Comparison of ENCODE assay signal across 16 cellular contexts in genomic region chr1:153495536-153495935, GRCh38. TPM values are rescaled to one million over a fixed set of nuclear protein-coding genes. Genes with fewer than 3 reads are reported as not detected.
A peak's percentile ranks its signal among the peaks of the same experiment; 100 is the strongest.
DNase-seq lines count a peak whose midpoint lies in the region; ATAC-seq, FAIRE-seq and TF ChIP-seq lines count a peak whose summit lies in the region.
"Had no signal": no experiment of that assay in that cellular context is flagged by ENCODE, and none has a peak within 500 bp of the region (broad histone marks: within the 10 kb centered on the region; RNA-seq: fewer than 3 reads in every experiment).

No MANE protein-coding gene starts in this region.

- no peak overlapping the region for H2BK120ac ChIP-seq in H1 (replicated peaks; ENCODE audit: low read depth, low read length)

- no peaks in the 10 kb centered on the region for H3K79me1 ChIP-seq in H1 (ENCODE audit: low read depth, low read length)

- no peak overlapping the region for H3K4ac ChIP-seq in H1 (replicated peaks; ENCODE audit: insufficient read length, low read depth, low read length)

- no peak overlapping the region for H4K5ac ChIP-seq in H1 (ENCODE audit: insufficient read length, low read depth, low read length)

- H3K4me1 ChIP-seq in cardiac muscle cell (ENCODE audit: low read depth) (peaks cover 26% of the 10 kb centered on the region), H1 (replicated peaks in 1 of 4; ENCODE audit: control insufficient read depth in 3 of 4, insufficient read depth in 4 of 4, low read length in 3 of 4) (peaks cover 0 to 6% (median 2%) of the 10 kb centered on the region in 4 experiments; a peak in 4 of 7 replicates), thyroid gland (no peaks in the 10 kb centered on the region), ovary (ENCODE audit: insufficient read depth) (peaks cover 10% of the 10 kb centered on the region)
- H3K4me1 ChIP-seq: SJSA1 had no signal

- H3K4me2 ChIP-seq in H1 (ENCODE audit: insufficient read depth in 1 of 2, low read depth in 2 of 2, low read length in 2 of 2): 0 out of 4 replicates have a peak overlapping the region, but pooled peaks of 1 of the 2 experiments have one; percentile 15

- POLR2A ChIA-PET in H1 (lab: Charles Lee; ENCODE audit: partially characterized antibody): interaction anchor here (1.4 to 3.2 kb wide), 3 partner anchors 10 to 131 kb away, joined by 4 to 14 read pairs (median 5); partner anchors contain the start of gene S100A13

- H3K4me1 Mint-ChIP-seq in nephron progenitor cell: peaks cover 28% of the 10 kb centered on the region

- no peak overlapping the region for H3K14ac ChIP-seq in H1 (ENCODE audit: insufficient read length)

- no peak overlapping the region for H3K56ac ChIP-seq in H1 (replicated peaks; ENCODE audit: insufficient read length, low read depth, low read length)

- no peaks in the 10 kb centered on the region for H3K36me3 Mint-ChIP-seq in nephron progenitor cell (ENCODE audit: low read depth)

- H2BK5ac ChIP-seq in H1 (ENCODE audit: low read depth, low read length): peak overlapping the region; percentile 10; the same call in 1 of the 2 replicates

- peaks cover 35% of the 10 kb centered on the region for H3K27me3 Mint-ChIP-seq in nephron progenitor cell (ENCODE audit: low read depth, poor library complexity)

- H3K23ac ChIP-seq in H1 (ENCODE audit: insufficient read length): no peak overlapping the region

- H4K8ac ChIP-seq in H1 (ENCODE audit: extremely low read depth, insufficient read depth, low read length): 0 out of 2 replicates have a peak overlapping the region, but pooled peaks have one; percentile 51

- H3K79me2 ChIP-seq in H1 (ENCODE audit: control insufficient read depth in 1 of 2, insufficient read depth in 2 of 2, low read length in 2 of 2): no peaks in the 10 kb centered on the region

- no peak for TF ChIP-seq CTCF in cardiac muscle cell (IDR thresholded peaks at IDR 0.05; ENCODE audit: low read depth, low read length)
- TF ChIP-seq CTCF in H1 (IDR thresholded peaks at IDR 0.05; ENCODE audit: control extremely low read depth in 1 of 3, insufficient read depth in 1 of 3, low read depth in 1 of 3, low read length in 3 of 3): no peak
- no peak for TF ChIP-seq CTCF in nephron progenitor cell (IDR thresholded peaks at IDR 0.05)
- TF ChIP-seq CTCF in thyroid gland (IDR thresholded peaks at IDR 0.05): no peak
- TF ChIP-seq CTCF in ovary (IDR thresholded peaks at IDR 0.05): no peak

- H2BK15ac ChIP-seq in H1 (ENCODE audit: low read length): no peak overlapping the region

- H3K27ac Mint-ChIP-seq in nephron progenitor cell: peak overlapping the region; percentile 84

- FAIRE-seq in H1 (lab: Jason Lieb, UNC): no peak
- FAIRE-seq: D721Med, RCC 7860 had no signal

- ATAC-seq in Right ventricle myocardium superior (ENCODE audit: poor library complexity) (no peak), HG02938 (IDR thresholded peaks at IDR 0.05; ENCODE audit: unreplicated experiment) (no peak)

- TF ChIP-seq EP300 in H1 (IDR thresholded peaks at IDR 0.05; ENCODE audit: borderline replicate concordance in 1 of 2, low read depth in 2 of 2, low read length in 2 of 2): no peak
- TF ChIP-seq EP300 in ovary (IDR thresholded peaks at IDR 0.05): no peak

- H3K36me3 ChIP-seq in cardiac muscle cell (no peaks in the 10 kb centered on the region), H1 (ENCODE audit: control insufficient read depth in 2 of 4, insufficient read depth in 4 of 4, low read length in 3 of 4) (no peaks in the 10 kb centered on the region), thyroid gland (no peaks in the 10 kb centered on the region), ovary (no peaks in the 10 kb centered on the region)
- H3K36me3 ChIP-seq: SJSA1 had no signal

- H2BK20ac ChIP-seq in H1 (ENCODE audit: low read length): no peak overlapping the region

- CTCF ChIA-PET in H1 (lab: Charles Lee; ENCODE audit: partially characterized antibody): interaction anchor here (0.6 to 21.4 kb wide), 48 partner anchors 9 to 300 kb away, joined by 3 to 360 read pairs (median 6); partner anchors contain the start of genes PGLYRP4, S100A1, S100A13 and S100A2

- H4K20me1 ChIP-seq in H1 (replicated peaks in 1 of 2; ENCODE audit: control insufficient read depth in 1 of 2, insufficient read depth in 2 of 2, low read length in 2 of 2): no peaks in the 10 kb centered on the region

- H3K4me3 Mint-ChIP-seq in nephron progenitor cell: peak overlapping the region; percentile 39

- H3K9me3 ChIP-seq in cardiac muscle cell (ENCODE audit: low read depth) (no peaks in the 10 kb centered on the region), H1 (ENCODE audit: insufficient read depth in 2 of 2, low read depth in 1 of 2, low read length in 1 of 2) (no peaks in the 10 kb centered on the region), thyroid gland (no peaks in the 10 kb centered on the region), ovary (no peaks in the 10 kb centered on the region)
- H3K9me3 ChIP-seq: SJSA1 had no signal

- H3K18ac ChIP-seq in H1 (ENCODE audit: extremely low read depth, low read length): no peak overlapping the region

- H2AK5ac ChIP-seq in H1 (ENCODE audit: low read depth, low read length): no peak overlapping the region

- peak overlapping the region; percentile 77 for H3K27ac ChIP-seq in cardiac muscle cell
- 0 out of 2 replicates have a peak overlapping the region, but pooled peaks have one; percentile 38 for H3K27ac ChIP-seq in H1 (ENCODE audit: low read depth, low read length)
- H3K27ac ChIP-seq in thyroid gland: no peak overlapping the region
- H3K27ac ChIP-seq in ovary: no peak overlapping the region
- H3K27ac ChIP-seq: 22Rv1, C4-2B, SJSA1 had no signal

- H2BK12ac ChIP-seq in H1 (ENCODE audit: low read depth, low read length): peak overlapping the region; percentile 82

- H4K91ac ChIP-seq in H1 (replicated peaks; ENCODE audit: insufficient read length, low read length): no peak overlapping the region

- H3K9me3 Mint-ChIP-seq in nephron progenitor cell: no peaks in the 10 kb centered on the region

- H3K9ac ChIP-seq in H1 (replicated peaks in 1 of 4; ENCODE audit: extremely low read depth in 1 of 4, low read depth in 3 of 4, low read length in 3 of 4): no peak overlapping the region

- TF ChIP-seq POLR2A in H1 (IDR thresholded peaks at IDR 0.05; ENCODE audit: control extremely low read depth in 1 of 2, low read depth in 2 of 2, low read length in 2 of 2) (no peak), thyroid gland (IDR thresholded peaks at IDR 0.05) (no peak), ovary (IDR thresholded peaks at IDR 0.05) (no peak)

- DNase-seq in cardiac muscle cell (ENCODE audit: low read depth in 1 of 2, low spot score in 1 of 2) (no peak), Right ventricle myocardium superior (no peak), H1 (ENCODE audit: low read depth in 1 of 2, low spot score in 2 of 2) (no peak), nephron progenitor cell (no peak), thyroid gland (no peak), G401 (ENCODE audit: low spot score) (no peak), ovary (no peak)
- DNase-seq: GF-D8 had no signal

- peak overlapping the region; percentile 65; the same call in 1 of the 2 replicates for H2AFZ ChIP-seq in H1 (ENCODE audit: low read length)

- WGBS in H1 (ENCODE audit: extremely low coverage in 1 of 2, insufficient coverage in 1 of 2, insufficient read length in 1 of 2, insufficient replicate concordance in 2 of 2, low coverage in 1 of 2, low lambda C conversion rate in 2 of 2, missing lambda C conversion rate in 1 of 2), 2 experiments: 86% methylated on average over 6 of the region's 6 CpGs; no CpG with 5 or more reads in 1 of the 2 experiments
- WGBS in thyroid gland, 2 donors: 73 to 76% methylated on average over 6 of the region's 6 CpGs
- 55 to 61% (median 59%) methylated on average over 6 of the region's 6 CpGs for WGBS in ovary, 3 donors

- intact Hi-C loops in Right ventricle myocardium superior (cut with DNase I) (loop anchor here (2.0 kb wide), 1 partner anchor 143 kb away; no protein-coding TSS in a partner anchor), thyroid gland (cut with DNase I) (loop anchor here (5.0 kb wide), 1 partner anchor 143 kb away; no protein-coding TSS in a partner anchor), ovary (cut with DNase I) (loop anchor here in 3 of 4 donors (5.0 to 10.0 kb wide), 3 partner anchors 138 to 148 kb away; partner anchors contain the start of genes S100A9 (in 2 of the 3) and PGLYRP4 (in 1 of the 3))

- H3K27me3 ChIP-seq in cardiac muscle cell (no peaks in the 10 kb centered on the region), H1 (replicated peaks in 1 of 4; ENCODE audit: control insufficient read depth in 3 of 4, extremely low read depth in 1 of 4, insufficient read depth in 3 of 4, low read length in 3 of 4) (no peaks in the 10 kb centered on the region), thyroid gland (no peaks in the 10 kb centered on the region), ovary (no peaks in the 10 kb centered on the region)

- in situ Hi-C loops in G401 (cut with HindIII; ENCODE audit: low sequenced_read_pairs): no loop called here

- H3K4me3 ChIP-seq in cardiac muscle cell (no peak overlapping the region), H1 (ENCODE audit: extremely low read depth in 1 of 4, insufficient read depth in 2 of 4, low read depth in 3 of 4, low read length in 4 of 4) (no peak overlapping the region), thyroid gland (replicated peaks in 1 of 3) (no peak overlapping the region), ovary (no peak overlapping the region)
- H3K4me3 ChIP-seq: SJSA1 had no signal

- TF ChIP-seq RAD21 in H1 (IDR thresholded peaks at IDR 0.05 in 1 of 2, conservative IDR thresholded peaks at IDR 0.05 in 1 of 2; ENCODE audit: low read depth in 2 of 2, low read length in 2 of 2): no peak

- H3K23me2 ChIP-seq in H1 (ENCODE audit: low read depth, low read length): no peaks in the 10 kb centered on the region

RNA-seq across cellular contexts. Expression of gene S100A7, which starts 35.1 kb away (rescaled TPM):
- total RNA-seq in cardiac muscle cell (not detected in 2 replicates), Right ventricle myocardium superior (not detected), thyroid gland (not detected), ovary (under 1 TPM in 1 of 7 donors, not detected in 6; 0.97 TPM)
- polyA plus RNA-seq in cardiac muscle cell (not detected in 2 replicates), H1 (2011; rRNA removed) (not detected in 2 replicates), ovary (not detected)
- not detected in 2 replicates for total RNA-seq in H1 (2021; fragmentation: NEBNext Ultra II Directional; extraction: Animal tissue kit (Norgen Biotek cat#: 25700))
- polyA plus RNA-seq in H1 (2011; cell fraction: cytosol; rRNA removed): not detected
- not detected for polyA plus RNA-seq in H1 (2011; cell fraction: nucleus; rRNA removed)
- polyA plus RNA-seq in H1 (2012, experiment 1 of 2): not detected in 4 replicates
- not detected for polyA plus RNA-seq in H1 (2012, experiment 2 of 2)
- polyA plus RNA-seq in H1 (2013, experiment 1 of 2): not detected
- not detected for polyA plus RNA-seq in H1 (2013, experiment 2 of 2)
- not detected in 2 replicates for polyA minus RNA-seq in H1 (2011; rRNA and poly(A)+ RNA removed)
- polyA minus RNA-seq in H1 (2011; cell fraction: cytosol; rRNA and poly(A)+ RNA removed): not detected
- not detected for polyA minus RNA-seq in H1 (2011; cell fraction: nucleus; rRNA and poly(A)+ RNA removed)
- not detected in 2 replicates for total RNA-seq in G401 (2014; rRNA removed; shearing (Covaris generic))
- total RNA-seq: M059J, OCI-LY7, SJSA1 had no signal

RNA-seq across cellular contexts. Expression of gene S100A6, which starts 40.3 kb away (rescaled TPM):
- total RNA-seq in cardiac muscle cell (13.7 and 23.1 TPM in 2 replicates), Right ventricle myocardium superior (260 TPM), thyroid gland (100 to 1,000 TPM; 128 to 573 (median 360) TPM), ovary (100 to 1,000 TPM; 170 to 646 (median 456) TPM)
- polyA plus RNA-seq in cardiac muscle cell (40.7 and 54.7 TPM in 2 replicates), H1 (2011; rRNA removed) (45.8 and 63.0 TPM in 2 replicates), ovary (100 to 1,000 TPM; 587 to 764 TPM)
- 11.1 and 11.5 TPM in 2 replicates for total RNA-seq in H1 (2021; fragmentation: NEBNext Ultra II Directional; extraction: Animal tissue kit (Norgen Biotek cat#: 25700))
- polyA plus RNA-seq in H1 (2011; cell fraction: cytosol; rRNA removed): 41.4 TPM
- 29.9 TPM for polyA plus RNA-seq in H1 (2011; cell fraction: nucleus; rRNA removed)
- 38.9 to 50.1 TPM (median 45.3 TPM) in 4 replicates for polyA plus RNA-seq in H1 (2012, experiment 1 of 2)
- polyA plus RNA-seq in H1 (2012, experiment 2 of 2): 57.1 TPM
- 12.2 TPM for polyA plus RNA-seq in H1 (2013, experiment 1 of 2)
- polyA plus RNA-seq in H1 (2013, experiment 2 of 2): 12.1 TPM
- 7.9 and 10.3 TPM in 2 replicates for polyA minus RNA-seq in H1 (2011; rRNA and poly(A)+ RNA removed)
- polyA minus RNA-seq in H1 (2011; cell fraction: cytosol; rRNA and poly(A)+ RNA removed): 29.6 TPM
- polyA minus RNA-seq in H1 (2011; cell fraction: nucleus; rRNA and poly(A)+ RNA removed): 15.6 TPM
- 308 and 563 TPM in 2 replicates for total RNA-seq in G401 (2014; rRNA removed; shearing (Covaris generic))
- total RNA-seq: OCI-LY7 had no signal

RNA-seq across cellular contexts. Expression of gene S100A5, which starts 45.2 kb away (rescaled TPM):
- total RNA-seq in cardiac muscle cell (not detected in 2 replicates), Right ventricle myocardium superior (not detected), thyroid gland (10 to 100 TPM in 1 of 4 donors, 1 to 10 TPM in 3; 2.2 to 12.6 (median 6.5) TPM), ovary (not detected)
- polyA plus RNA-seq in cardiac muscle cell (0.31 and 0.52 TPM in 2 replicates), H1 (2011; rRNA removed) (not detected in 2 replicates), ovary (not detected)
- not detected in 2 replicates for total RNA-seq in H1 (2021; fragmentation: NEBNext Ultra II Directional; extraction: Animal tissue kit (Norgen Biotek cat#: 25700))
- not detected for polyA plus RNA-seq in H1 (2011; cell fraction: cytosol; rRNA removed)
- not detected for polyA plus RNA-seq in H1 (2011; cell fraction: nucleus; rRNA removed)
- polyA plus RNA-seq in H1 (2012, experiment 1 of 2): not detected in 4 replicates
- not detected for polyA plus RNA-seq in H1 (2012, experiment 2 of 2)
- 0.08 TPM for polyA plus RNA-seq in H1 (2013, experiment 1 of 2)
- not detected for polyA plus RNA-seq in H1 (2013, experiment 2 of 2)
- polyA minus RNA-seq in H1 (2011; rRNA and poly(A)+ RNA removed): 0.69 TPM in 1 of 2 replicates, not detected in the other
- not detected for polyA minus RNA-seq in H1 (2011; cell fraction: cytosol; rRNA and poly(A)+ RNA removed)
- polyA minus RNA-seq in H1 (2011; cell fraction: nucleus; rRNA and poly(A)+ RNA removed): not detected
- 1.5 and 15.4 TPM in 2 replicates for total RNA-seq in G401 (2014; rRNA removed; shearing (Covaris generic))
- total RNA-seq: M059J, OCI-LY7, SJSA1 had no signal

RNA-seq across cellular contexts. Expression of gene S100A4, which starts 50.1 kb away (rescaled TPM):
- total RNA-seq in cardiac muscle cell: 74.1 and 89.4 TPM in 2 replicates
- polyA plus RNA-seq in cardiac muscle cell: 129 and 133 TPM in 2 replicates
- total RNA-seq in Right ventricle myocardium superior: 130 TPM
- 36.3 and 39.6 TPM in 2 replicates for total RNA-seq in H1 (2021; fragmentation: NEBNext Ultra II Directional; extraction: Animal tissue kit (Norgen Biotek cat#: 25700))
- polyA plus RNA-seq in H1 (2011; rRNA removed): 43.3 and 85.4 TPM in 2 replicates
- polyA plus RNA-seq in H1 (2011; cell fraction: cytosol; rRNA removed): 48.1 TPM
- 16.4 TPM for polyA plus RNA-seq in H1 (2011; cell fraction: nucleus; rRNA removed)
- polyA plus RNA-seq in H1 (2012, experiment 1 of 2): 45.5 to 53.5 TPM (median 49.9 TPM) in 4 replicates
- 137 TPM for polyA plus RNA-seq in H1 (2012, experiment 2 of 2)
- polyA plus RNA-seq in H1 (2013, experiment 1 of 2): 70.2 TPM
- 68.2 TPM for polyA plus RNA-seq in H1 (2013, experiment 2 of 2)
- polyA minus RNA-seq in H1 (2011; rRNA and poly(A)+ RNA removed): 13.4 and 13.9 TPM in 2 replicates
- polyA minus RNA-seq in H1 (2011; cell fraction: cytosol; rRNA and poly(A)+ RNA removed): 9.5 TPM
- polyA minus RNA-seq in H1 (2011; cell fraction: nucleus; rRNA and poly(A)+ RNA removed): 11.6 TPM
- total RNA-seq in thyroid gland: 100 to 1,000 TPM in 2 of 4 donors, 10 to 100 TPM in 2; 57.3 to 251 (median 133) TPM
- 452 and 453 TPM in 2 replicates for total RNA-seq in G401 (2014; rRNA removed; shearing (Covaris generic))
- total RNA-seq in ovary: 10 to 100 TPM; 12.7 to 85.5 (median 37.3) TPM
- 100 to 1,000 TPM; 104 to 160 TPM for polyA plus RNA-seq in ovary

RNA-seq across cellular contexts. Expression of gene S100A3, which starts 53.5 kb away (rescaled TPM):
- total RNA-seq in cardiac muscle cell (1.8 TPM in 1 of 2 replicates, not detected in the other), Right ventricle myocardium superior (0.70 TPM), thyroid gland (1 to 10 TPM in 1 of 4 donors, under 1 TPM in 1, not detected in 2; 0.83 to 1.7 TPM), ovary (1 to 10 TPM in 3 of 7 donors, under 1 TPM in 1, not detected in 3; 0.48 to 2.5 (median 1.3) TPM)
- polyA plus RNA-seq in cardiac muscle cell (0.42 and 0.86 TPM in 2 replicates), H1 (2011; rRNA removed) (0.26 and 0.77 TPM in 2 replicates), ovary (1 to 10 TPM in 1 of 2 donors, not detected in 1; 2.2 TPM)
- total RNA-seq in H1 (2021; fragmentation: NEBNext Ultra II Directional; extraction: Animal tissue kit (Norgen Biotek cat#: 25700)): 0.47 TPM in 1 of 2 replicates, not detected in the other
- polyA plus RNA-seq in H1 (2011; cell fraction: cytosol; rRNA removed): 1.1 TPM
- polyA plus RNA-seq in H1 (2011; cell fraction: nucleus; rRNA removed): 0.43 TPM
- polyA plus RNA-seq in H1 (2012, experiment 1 of 2): not detected in 4 replicates
- polyA plus RNA-seq in H1 (2012, experiment 2 of 2): not detected
- polyA plus RNA-seq in H1 (2013, experiment 1 of 2): 0.14 TPM
- polyA plus RNA-seq in H1 (2013, experiment 2 of 2): 0.24 TPM
- not detected in 2 replicates for polyA minus RNA-seq in H1 (2011; rRNA and poly(A)+ RNA removed)
- polyA minus RNA-seq in H1 (2011; cell fraction: cytosol; rRNA and poly(A)+ RNA removed): not detected
- polyA minus RNA-seq in H1 (2011; cell fraction: nucleus; rRNA and poly(A)+ RNA removed): not detected
- 0.37 and 4.3 TPM in 2 replicates for total RNA-seq in G401 (2014; rRNA removed; shearing (Covaris generic))
- total RNA-seq: OCI-LY7 had no signal

Comparison
In these comparisons a context has a peak if more than half of its experiments do, and no peak if none do; other contexts are left out.
1. H3K27ac ChIP-seq: peak in cardiac muscle cell (single experiment) and H1 (single experiment); none in thyroid gland (0 of 3) and ovary (0 of 2).